ENCODE assay signal across 22 cellular contexts in genomic region chr11:10164621-10165020, GRCh38.
"Had no signal": no experiment of that assay in that cellular context is flagged by ENCODE, and none has a peak within 500 bp of the region (broad histone marks: within the 10 kb centered on the region; RNA-seq: fewer than 3 reads in every experiment).

No MANE protein-coding gene starts in this region.

- H3K27me3 ChIP-seq: right atrium auricular region, stomach, thyroid gland, upper lobe of left lung, vagina had no signal

- H3K36me3 ChIP-seq: right atrium auricular region, stomach, thyroid gland, upper lobe of left lung, vagina had no signal

- DNase-seq: activated CD4-positive, alpha-beta T cell treated with anti-CD3 and anti-CD28 coated beads for 36 hours; activated CD4-positive, CD25-positive, alpha-beta regulatory T cell; activated effector memory CD4-positive, alpha-beta T cell treated with Interleukin-2 at 50 U/mL for 16 hours; activated naive CD4-positive, alpha-beta T cell treated with Interleukin-2 at 50 U/mL for 16 hours; activated T-cell treated with anti-CD3 and anti-CD28 coated beads for 4 hours; anterior cingulate cortex; endodermal cell; head of caudate nucleus; hippocampal formation; natural killer cell; stimulated activated CD4-positive, alpha-beta T cell treated with anti-CD3 and anti-CD28 coated beads, Interleukin-2, amount 100 ng/mL, for 24 hours; stimulated activated naive B cell treated with anti-CD40 and anti-IgM and Interleukin-4, amounts not matched to agents 10 μg/mL and 1 μg/mL and 100 μg/mL, for 72 hours; stomach; thyroid gland; upper lobe of left lung had no signal

- H3K27ac Mint-ChIP-seq: activated CD4-positive, alpha-beta T cell treated with anti-CD3 and anti-CD28 coated beads for 36 hours; activated naive CD8-positive, alpha-beta T cell; dendritic cell treated with granulocyte-macrophage colony-stimulating factor and Interleukin-4, amounts not matched to agents 40 ng/mL and 50 ng/mL, for 4 days; endodermal cell; natural killer cell; stimulated activated naive B cell treated with anti-CD40 and anti-IgM and Interleukin-4, amounts not matched to agents 10 μg/mL and 1 μg/mL and 100 μg/mL, for 72 hours had no signal

- H3K27ac ChIP-seq: epithelial cell of prostate, right atrium auricular region, stomach, thyroid gland, upper lobe of left lung, vagina had no signal

- H3K4me1 Mint-ChIP-seq: activated CD4-positive, alpha-beta T cell treated with anti-CD3 and anti-CD28 coated beads for 36 hours; endodermal cell had no signal

- H3K27me3 Mint-ChIP-seq: activated CD4-positive, alpha-beta T cell treated with anti-CD3 and anti-CD28 coated beads for 36 hours; activated naive CD8-positive, alpha-beta T cell; central memory CD8-positive, alpha-beta T cell; dendritic cell treated with granulocyte-macrophage colony-stimulating factor and Interleukin-4, amounts not matched to agents 40 ng/mL and 50 ng/mL, for 4 days; stimulated activated naive B cell treated with anti-CD40 and anti-IgM and Interleukin-4, amounts not matched to agents 10 μg/mL and 1 μg/mL and 100 μg/mL, for 72 hours had no signal

- ATAC-seq: activated CD4-positive, alpha-beta T cell treated with anti-CD3 and anti-CD28 coated beads for 36 hours; natural killer cell; stimulated activated naive B cell treated with anti-CD40 and anti-IgM and Interleukin-4, amounts not matched to agents 10 μg/mL and 1 μg/mL and 100 μg/mL, for 72 hours had no signal

- H3K9me3 Mint-ChIP-seq: central memory CD8-positive, alpha-beta T cell; dendritic cell treated with granulocyte-macrophage colony-stimulating factor and Interleukin-4, amounts not matched to agents 40 ng/mL and 50 ng/mL, for 4 days; endodermal cell; natural killer cell; stimulated activated naive B cell treated with anti-CD40 and anti-IgM and Interleukin-4, amounts not matched to agents 10 μg/mL and 1 μg/mL and 100 μg/mL, for 72 hours had no signal

- H3K4me2 ChIP-seq: smooth muscle cell had no signal

- H3K4me3 ChIP-seq: right atrium auricular region, smooth muscle cell, stomach, thyroid gland, upper lobe of left lung, vagina had no signal

- H3K4me3 Mint-ChIP-seq: activated CD4-positive, alpha-beta T cell treated with anti-CD3 and anti-CD28 coated beads for 36 hours; activated naive CD8-positive, alpha-beta T cell; central memory CD8-positive, alpha-beta T cell; dendritic cell treated with granulocyte-macrophage colony-stimulating factor and Interleukin-4, amounts not matched to agents 40 ng/mL and 50 ng/mL, for 4 days; endodermal cell; natural killer cell; stimulated activated naive B cell treated with anti-CD40 and anti-IgM and Interleukin-4, amounts not matched to agents 10 μg/mL and 1 μg/mL and 100 μg/mL, for 72 hours had no signal

- H3K36me3 Mint-ChIP-seq: natural killer cell; stimulated activated naive B cell treated with anti-CD40 and anti-IgM and Interleukin-4, amounts not matched to agents 10 μg/mL and 1 μg/mL and 100 μg/mL, for 72 hours had no signal
